In genomic region chr21:34455628-34456027, GRCh38 we compare ENCODE assay signal across 8 cellular contexts. TPM values are rescaled to one million over a fixed set of nuclear protein-coding genes. Genes with fewer than 3 reads are reported as not detected.
"Had no signal": no experiment of that assay in that cellular context is flagged by ENCODE, and none has a peak within 500 bp of the region (broad histone marks: within the 10 kb centered on the region; RNA-seq: fewer than 3 reads in every experiment).

No MANE protein-coding gene starts in this region.

RNA-seq across cellular contexts. Expression of gene SMIM34, which starts 31.9 kb away (rescaled TPM):
- total RNA-seq: LHCN-M2, MCF 10A, NCI-H460, OCI-LY7, PC-9, RPMI7951, SJCRH30, SK-MEL-5 had no signal

RNA-seq across cellular contexts. Expression of gene KCNE1, which starts 56.4 kb away (rescaled TPM):
- total RNA-seq: LHCN-M2, NCI-H460, RPMI7951, SK-MEL-5 had no signal
